ENCODE assay signal across 27 cellular contexts in genomic region chr10:133532871-133533270, GRCh38. TPM values are rescaled to one million over a fixed set of nuclear protein-coding genes. Genes with fewer than 3 reads are reported as not detected.
"Had no signal": no experiment of that assay in that cellular context is flagged by ENCODE, and none has a peak within 500 bp of the region (broad histone marks: within the 10 kb centered on the region; RNA-seq: fewer than 3 reads in every experiment).

No MANE protein-coding gene starts in this region.

- H3K27ac ChIP-seq: colonic mucosa, epithelial cell of prostate, esophagus squamous epithelium, gastrocnemius medialis, heart right ventricle, left lung, lower lobe of right lung had no signal

- DNase-seq: colonic mucosa; cortex of kidney; effector CD8-positive, alpha-beta T cell; effector memory CD8-positive, alpha-beta T cell; endodermal cell; erythroblast; esophagus squamous epithelium; foreskin fibroblast; foreskin melanocyte; gastrocnemius medialis; glutamatergic neuron; heart right ventricle; hippocampal formation; kidney; kidney glomerular epithelial cell; left colon; left lung; left ventricle myocardium superior; lower lobe of right lung; mesendoderm; midbrain had no signal

- H3K4me1 ChIP-seq: colonic mucosa, gastrocnemius medialis had no signal

- H3K9me3 ChIP-seq: colonic mucosa, esophagus squamous epithelium, gastrocnemius medialis, heart right ventricle, left lung, lower lobe of right lung had no signal

- H3K4me3 ChIP-seq: colonic mucosa, esophagus squamous epithelium, gastrocnemius medialis, heart right ventricle, left lung, lower lobe of right lung had no signal

- H3K36me3 ChIP-seq: colonic mucosa, heart right ventricle, left lung, lower lobe of right lung had no signal

RNA-seq across cellular contexts. Expression of gene CYP2E1, which starts 5.7 kb away (rescaled TPM):
- total RNA-seq: dermis microvascular lymphatic vessel endothelial cell, lung microvascular endothelial cell had no signal

RNA-seq across cellular contexts. Expression of gene SYCE1, which starts 32.5 kb away (rescaled TPM):
- total RNA-seq: colonic mucosa, dermis microvascular lymphatic vessel endothelial cell, endodermal cell, esophagus mucosa, glomerular endothelial cell, left colon, lung microvascular endothelial cell, mononuclear cell had no signal
